ENCODE assay signal across 19 cellular contexts in the genomic region with DNA sequence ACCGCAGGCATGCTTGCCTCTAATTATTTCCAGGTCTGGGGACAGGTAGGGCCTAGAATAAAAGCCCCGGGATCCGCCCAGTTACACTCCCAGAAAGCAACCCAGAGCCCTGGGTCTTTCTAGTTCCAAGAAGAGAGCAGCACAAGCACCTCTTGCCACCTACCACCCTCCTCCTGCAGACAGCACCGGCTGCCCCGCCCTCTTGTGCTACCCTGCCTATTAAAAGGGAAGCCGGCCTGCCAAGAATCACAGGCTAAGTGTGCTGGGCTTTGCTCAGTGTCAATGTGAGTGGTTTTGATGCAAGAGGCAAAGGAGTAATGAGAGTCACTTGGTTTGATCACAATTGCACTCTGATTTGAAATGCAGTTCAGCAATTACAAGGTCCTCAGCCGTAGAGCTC.
A peak's percentile ranks its signal among the peaks of the same experiment; 100 is the strongest.
DNase-seq lines count a peak whose midpoint lies in the region; ATAC-seq lines count a peak whose summit lies in the region.
"Had no signal": no experiment of that assay in that cellular context is flagged by ENCODE, and none has a peak within 500 bp of the region (broad histone marks: within the 10 kb centered on the region; RNA-seq: fewer than 3 reads in every experiment).

No MANE protein-coding gene starts in this region.

- H3K4me1 ChIP-seq in right cardiac atrium (ENCODE audit: control insufficient read depth, insufficient read depth, low read length) = peaks cover 4% of the 10 kb centered on the region

- ATAC-seq in right cardiac atrium = peak; percentile 88 to 89
- no peak for ATAC-seq in GM21737 (IDR thresholded peaks at IDR 0.05; ENCODE audit: unreplicated experiment)
- no peak for ATAC-seq in GM18517 (IDR thresholded peaks at IDR 0.05; ENCODE audit: unreplicated experiment)
- ATAC-seq: activated T-cell treated with anti-CD3 and anti-CD28 coated beads, Interleukin-2, amount 50 U/mL, for 4 hours; esophagus mucosa; HCT116; HepG2; mucosa of descending colon; sciatic nerve had no signal

- H3K27ac ChIP-seq in right cardiac atrium (ENCODE audit: low read length) = no peak overlapping the region
- H3K27ac ChIP-seq: brain microvascular endothelial cell had no signal

- DNase-seq in DMS153 (lab: John Stamatoyannopoulos, UW) (peak; percentile 57), NCI-H1105 treated with DMSO at 0.1 percent for 48 hours (lab: John Stamatoyannopoulos, UW) (peak; percentile 83), NCI-H510A (lab: John Stamatoyannopoulos, UW) (peak; percentile 20), right cardiac atrium (peak; percentile 53 to 84 (median 81))
- no peak for DNase-seq in central memory CD4-positive, alpha-beta T cell
- DNase-seq in activated CD4-positive, alpha-beta T cell treated with anti-CD3 and anti-CD28 coated beads for 4 hours = no peak
- DNase-seq: activated CD4-positive, alpha-beta T cell treated with anti-CD3 and anti-CD28 coated beads, Interleukin-2, amount 50 U/mL, for 48 hours; activated naive CD8-positive, alpha-beta T cell treated with anti-CD3 and anti-CD28 coated beads for 36 hours; activated T-cell treated with anti-CD3 and anti-CD28 coated beads, Interleukin-2, amount 50 U/mL, for 4 hours; brain microvascular endothelial cell; dermis blood vessel endothelial cell; mucosa of descending colon; NCI-H524 treated with DMSO at 0.1 percent for 48 hours had no signal

- WGBS in right cardiac atrium = 58% methylated on average over 7 of the region's 7 CpGs

- intact Hi-C loops in right cardiac atrium (cut with DNase I) = no loop called here

- H3K9me3 ChIP-seq in right cardiac atrium (ENCODE audit: control insufficient read depth, low read length) = no peaks in the 10 kb centered on the region
- H3K9me3 ChIP-seq: mucosa of descending colon had no signal

- no peaks in the 10 kb centered on the region for H3K27me3 ChIP-seq in right cardiac atrium (ENCODE audit: control insufficient read depth, insufficient read depth)
- H3K27me3 ChIP-seq: brain microvascular endothelial cell had no signal

- H3K4me3 ChIP-seq in right cardiac atrium (ENCODE audit: low read length) = no peak overlapping the region
- H3K4me3 ChIP-seq: mucosa of descending colon had no signal

Comparison
In these comparisons a context has a peak if more than half of its experiments do, and no peak if none do; other contexts are left out.
1. DNase-seq: peak in DMS153 (single experiment), NCI-H1105 treated with DMSO at 0.1 percent for 48 hours (single experiment), NCI-H510A (single experiment) and right cardiac atrium (3 of 3); none in central memory CD4-positive, alpha-beta T cell (single experiment) and activated CD4-positive, alpha-beta T cell treated with anti-CD3 and anti-CD28 coated beads for 4 hours (0 of 2).
2. ATAC-seq: peak in right cardiac atrium (2 of 2); none in GM21737 (single experiment) and GM18517 (single experiment).